Comparison of ENCODE assay signal across 22 cellular contexts in genomic region chr19:38182536-38183210, GRCh38. TPM values are rescaled to one million over a fixed set of nuclear protein-coding genes. Genes with fewer than 3 reads are reported as not detected.
DNase-seq lines count a peak whose midpoint lies in the region; ATAC-seq and TF ChIP-seq lines count a peak whose summit lies in the region.
"Had no signal": no experiment of that assay in that cellular context is flagged by ENCODE, and none has a peak within 500 bp of the region (broad histone marks: within the 10 kb centered on the region; RNA-seq: fewer than 3 reads in every experiment).

No MANE protein-coding gene starts in this region.

- WGBS in right lobe of liver (ENCODE audit: insufficient coverage, low coverage, low lambda C conversion rate, missing lambda C conversion rate), result 90% methylated on average over 13 of the region's 21 CpGs

- DNase-seq in right atrium auricular region (ENCODE audit: low spot score) (no peak), Right ventricle myocardium superior (no peak), hepatic stellate cell (ENCODE audit: low spot score) (peak; percentile 27), progenitor cell of endocrine pancreas (ENCODE audit: low spot score, unreplicated experiment) (no peak), right lobe of liver (no peak), tibial artery (no peak), cerebellar nuclear complex (lab: John Stamatoyannopoulos, UW) (no peak)
- DNase-seq: 8988T; activated CD8-positive, alpha-beta memory T cell treated with anti-CD3 and anti-CD28 coated beads for 24 hours; cortex of kidney; NCI-H2081; NCI-H446 treated with DMSO at 0.1 percent for 48 hours; occipital lobe; Peyer's patch; stimulated activated naive CD4-positive, alpha-beta T cell treated with Interleukin-2 at 50 U/mL for 16 hours; T1000; transverse colon had no signal

- H3K4me3 ChIP-seq in right atrium auricular region, result no peak overlapping the region
- no peak overlapping the region for H3K4me3 ChIP-seq in right lobe of liver
- H3K4me3 ChIP-seq in tibial artery, result no peak overlapping the region

- no peak for TF ChIP-seq POLR2A in right lobe of liver (IDR thresholded peaks at IDR 0.05)

- TF ChIP-seq CTCF in right atrium auricular region (IDR thresholded peaks at IDR 0.05), result no peak
- no peak for TF ChIP-seq CTCF in progenitor cell of endocrine pancreas (IDR thresholded peaks at IDR 0.05; ENCODE audit: unreplicated experiment)
- TF ChIP-seq CTCF in right lobe of liver (IDR thresholded peaks at IDR 0.05), result no peak
- no peak for TF ChIP-seq CTCF in tibial artery (IDR thresholded peaks at IDR 0.05)

- no peak overlapping the region for H3K4me3 Mint-ChIP-seq in progenitor cell of endocrine pancreas (ENCODE audit: low read depth)

- H3K27ac Mint-ChIP-seq in progenitor cell of endocrine pancreas, result peak overlapping the region; percentile 52
- H3K27ac Mint-ChIP-seq: activated T-helper 2 cell treated with anti-CD3 and anti-CD28 coated beads, Interferon-gamma antibody, Interleukin-2, Interleukin-4, amounts not matched to agents 10 μg/mL and 5 μg/mL and 100 μg/mL, durations not matched to agents 14 hours and 24 hours and 36 hours had no signal

- H3K27me3 ChIP-seq in right atrium auricular region (no peaks in the 10 kb centered on the region), right lobe of liver (no peaks in the 10 kb centered on the region), tibial artery (no peaks in the 10 kb centered on the region)
- H3K27me3 ChIP-seq: Peyer's patch, transverse colon had no signal

- H3K9me3 ChIP-seq in right atrium auricular region (peaks cover 0 to 8% of the 10 kb centered on the region in 2 donors), right lobe of liver (peaks cover 0 to 4% (median 0%) of the 10 kb centered on the region in 4 donors), tibial artery (peaks cover 0 to 23% (median 5%) of the 10 kb centered on the region in 3 donors)

- H3K27ac ChIP-seq in right atrium auricular region (peak overlapping the region; percentile 67 to 84), right lobe of liver (no peak overlapping the region), tibial artery (no peak overlapping the region)
- H3K27ac ChIP-seq: HL-60, Peyer's patch had no signal

- peaks cover 5% of the 10 kb centered on the region for H3K4me1 Mint-ChIP-seq in progenitor cell of endocrine pancreas (ENCODE audit: low read depth)

- no peak for ATAC-seq in Right ventricle myocardium superior (ENCODE audit: poor library complexity)
- no peak for ATAC-seq in right lobe of liver
- no peak for ATAC-seq in GM21367 (IDR thresholded peaks at IDR 0.05; ENCODE audit: unreplicated experiment)
- ATAC-seq: activated CD4-positive, CD25-positive, alpha-beta regulatory T cell treated with anti-CD3 and anti-CD28 coated beads, Interleukin-2, amount 50 U/mL, for 24 hours had no signal

- intact Hi-C loops in Right ventricle myocardium superior (cut with DNase I) (no loop called here), right lobe of liver (cut with DNase I) (no loop called here), tibial artery (cut with DNase I; ENCODE audit: low total_unique reads) (no loop called here)

- H3K27me3 Mint-ChIP-seq in progenitor cell of endocrine pancreas, result no peaks in the 10 kb centered on the region

- peaks cover 37% of the 10 kb centered on the region for H3K36me3 Mint-ChIP-seq in progenitor cell of endocrine pancreas (ENCODE audit: insufficient read depth)

- H3K4me1 ChIP-seq in right atrium auricular region (peaks cover 0 to 14% of the 10 kb centered on the region in 2 donors), right lobe of liver (no peaks in the 10 kb centered on the region), tibial artery (peaks cover 0 to 4% (median 0%) of the 10 kb centered on the region in 4 donors)
- H3K4me1 ChIP-seq: Peyer's patch, transverse colon had no signal

- peaks cover 11% of the 10 kb centered on the region for H3K9me3 Mint-ChIP-seq in progenitor cell of endocrine pancreas (ENCODE audit: low read depth)

- H3K36me3 ChIP-seq in right atrium auricular region, result no peaks in the 10 kb centered on the region
- H3K36me3 ChIP-seq in right lobe of liver, result peaks cover 0 to 5% (median 0%) of the 10 kb centered on the region in 4 donors
- H3K36me3 ChIP-seq in tibial artery, result peaks cover 14 to 42% (median 23%) of the 10 kb centered on the region in 3 donors

RNA-seq across cellular contexts. Expression of gene DPF1, which starts 41.3 kb away (rescaled TPM):
- not detected for total RNA-seq in right atrium auricular region
- total RNA-seq in Right ventricle myocardium superior, result not detected
- total RNA-seq in progenitor cell of endocrine pancreas, result 4.8 and 4.9 TPM in 2 replicates
- not detected for total RNA-seq in right lobe of liver
- total RNA-seq: liver, Peyer's patch, transverse colon had no signal

Comparison
In these comparisons a context has a peak if more than half of its experiments do, and no peak if none do; other contexts are left out.
1. H3K27ac ChIP-seq: peak in right atrium auricular region (2 of 2); none in right lobe of liver (0 of 3) and tibial artery (0 of 2).